ENCODE assay signal across 12 cellular contexts in genomic region chr1:67747667-67748066, GRCh38.
DNase-seq lines count a peak whose midpoint lies in the region; ATAC-seq and TF ChIP-seq lines count a peak whose summit lies in the region.
"Had no signal": no experiment of that assay in that cellular context is flagged by ENCODE, and none has a peak within 500 bp of the region (broad histone marks: within the 10 kb centered on the region; RNA-seq: fewer than 3 reads in every experiment).

No MANE protein-coding gene starts in this region.

- H3K4me1 ChIP-seq in cardiac muscle cell (ENCODE audit: low read depth) (peaks cover 74% of the 10 kb centered on the region), right cardiac atrium (ENCODE audit: control insufficient read depth, insufficient read depth, low read length) (peaks cover 4% of the 10 kb centered on the region), fibroblast of lung (ENCODE audit: control insufficient read depth, extremely low read depth, insufficient read depth, low read length) (peaks cover 29% of the 10 kb centered on the region), neural progenitor cell (peaks cover 75% of the 10 kb centered on the region)

- H3K27ac ChIP-seq in cardiac muscle cell (peak overlapping the region; percentile 96), right cardiac atrium (ENCODE audit: low read length) (no peak overlapping the region), fibroblast of lung (ENCODE audit: insufficient read depth, low read length) (peak overlapping the region; percentile 74), neural progenitor cell (no peak overlapping the region)
- H3K27ac ChIP-seq: HL-60 had no signal

- H3K9me3 Mint-ChIP-seq in neural progenitor cell = no peaks in the 10 kb centered on the region

- no peak for ATAC-seq in right cardiac atrium
- ATAC-seq in omental fat pad (ENCODE audit: low FRiP score) = no peak

- H3K4me3 ChIP-seq in cardiac muscle cell (no peak overlapping the region), right cardiac atrium (ENCODE audit: low read length) (no peak overlapping the region), fibroblast of lung (replicated peaks in 1 of 4; ENCODE audit: control extremely low read depth in 1 of 4, insufficient read depth in 1 of 4, low read depth in 3 of 4, low read length in 4 of 4) (no peak overlapping the region), neural progenitor cell (no peak overlapping the region)

- peak overlapping the region; percentile 33 for H3K4me3 Mint-ChIP-seq in neural progenitor cell

- peaks cover 64% of the 10 kb centered on the region for H3K4me1 Mint-ChIP-seq in neural progenitor cell

- H3K36me3 ChIP-seq in cardiac muscle cell = no peaks in the 10 kb centered on the region
- H3K36me3 ChIP-seq in fibroblast of lung (ENCODE audit: control insufficient read depth, insufficient read depth, low read length) = peaks cover 1% of the 10 kb centered on the region
- H3K36me3 ChIP-seq in neural progenitor cell = no peaks in the 10 kb centered on the region

- H4K20me1 ChIP-seq in fibroblast of lung (ENCODE audit: control insufficient read depth, extremely low read depth, insufficient read depth, low read length) (no peaks in the 10 kb centered on the region), neural progenitor cell (ENCODE audit: low read depth) (no peaks in the 10 kb centered on the region)

- TF ChIP-seq CTCF in cardiac muscle cell (IDR thresholded peaks at IDR 0.05; ENCODE audit: low read depth, low read length) (no peak), fibroblast of lung (conservative IDR thresholded peaks at IDR 0.05 in 1 of 2, IDR thresholded peaks at IDR 0.05 in 1 of 2; ENCODE audit: low read depth in 1 of 2, low read length in 2 of 2) (no peak), neural progenitor cell (IDR thresholded peaks at IDR 0.05) (no peak), omental fat pad (IDR thresholded peaks at IDR 0.05) (no peak)

- peaks cover 34% of the 10 kb centered on the region for H3F3A ChIP-seq in neural progenitor cell (ENCODE audit: low read depth)

- H3K27me3 ChIP-seq in cardiac muscle cell (no peaks in the 10 kb centered on the region), right cardiac atrium (ENCODE audit: control insufficient read depth, insufficient read depth) (no peaks in the 10 kb centered on the region), fibroblast of lung (ENCODE audit: control insufficient read depth, insufficient read depth, low read length) (no peaks in the 10 kb centered on the region), neural progenitor cell (no peaks in the 10 kb centered on the region)

- H3K9ac ChIP-seq in fibroblast of lung (ENCODE audit: insufficient read depth, low read length) (no peak overlapping the region), neural progenitor cell (no peak overlapping the region)

- H3K27me3 Mint-ChIP-seq in neural progenitor cell (ENCODE audit: insufficient read depth, low read depth) = no peaks in the 10 kb centered on the region

- no peak overlapping the region for H2AFZ ChIP-seq in fibroblast of lung (ENCODE audit: low read length)
- H2AFZ ChIP-seq in neural progenitor cell (replicated peaks) = no peak overlapping the region

- no peaks in the 10 kb centered on the region for H3K36me3 Mint-ChIP-seq in neural progenitor cell

- intact Hi-C loops in right cardiac atrium (cut with DNase I) = loop anchor here in 1 of 4 donors (10.0 kb wide), 1 partner anchor 63 kb away; the partner anchor contains the start of gene GADD45A

- H3K9me3 ChIP-seq in cardiac muscle cell (ENCODE audit: low read depth) = no peaks in the 10 kb centered on the region
- H3K9me3 ChIP-seq in right cardiac atrium (ENCODE audit: control insufficient read depth, low read length) = no peaks in the 10 kb centered on the region
- no peaks in the 10 kb centered on the region for H3K9me3 ChIP-seq in fibroblast of lung (ENCODE audit: control insufficient read depth, insufficient read depth, low read depth, low read length)
- H3K9me3 ChIP-seq in neural progenitor cell (ENCODE audit: low read depth) = no peaks in the 10 kb centered on the region

- H3K27ac Mint-ChIP-seq in neural progenitor cell = peak overlapping the region; percentile 52

- WGBS in right cardiac atrium = 38% methylated on average over 2 of the region's 2 CpGs

- H3K4me2 ChIP-seq in fibroblast of lung (ENCODE audit: extremely low read depth, insufficient read depth, low read length) (peak overlapping the region; percentile 64), neural progenitor cell (peak overlapping the region; percentile 45)

- H3K79me2 ChIP-seq in fibroblast of lung (ENCODE audit: control insufficient read depth, insufficient read depth, low read length) = peaks cover 22% of the 10 kb centered on the region
- H3K79me2 ChIP-seq in neural progenitor cell (ENCODE audit: low read depth) = no peaks in the 10 kb centered on the region

- DNase-seq in cardiac muscle cell (ENCODE audit: low read depth in 1 of 2, low spot score in 1 of 2) (peak in 1 of 2 donors; percentile 78), right cardiac atrium (no peak), fibroblast of lung (ENCODE audit: low read depth in 2 of 2) (peak in 1 of 2 donors; percentile 93), neural progenitor cell (ENCODE audit: low spot score) (no peak), omental fat pad (ENCODE audit: low spot score) (no peak), HT-29 (ENCODE audit: low spot score) (no peak), C1 segment of cervical spinal cord (lab: John Stamatoyannopoulos, UW) (no peak)
- DNase-seq in activated CD4-positive, alpha-beta T cell treated with anti-CD3 and anti-CD28 coated beads for 48 hours = no peak
- DNase-seq: activated CD4-positive, CD25-positive, alpha-beta regulatory T cell treated with anti-CD3 and anti-CD28 coated beads, Interleukin-2, amount 50 U/mL, for 72 hours; NCI-H1694 treated with DMSO at 0.1 percent for 48 hours; RPMI8226 had no signal

Comparison
In these comparisons a context has a peak if more than half of its experiments do, and no peak if none do; other contexts are left out.
1. H3K27ac ChIP-seq: peak in cardiac muscle cell (single experiment) and fibroblast of lung (single experiment); none in right cardiac atrium (single experiment) and neural progenitor cell (single experiment).